32 cellular contexts compared by ENCODE assay signal in genomic region chr6:20436719-20437118, GRCh38.
"Had no signal": no experiment of that assay in that cellular context is flagged by ENCODE, and none has a peak within 500 bp of the region (broad histone marks: within the 10 kb centered on the region; RNA-seq: fewer than 3 reads in every experiment).

No MANE protein-coding gene starts in this region.

- H3K4me1 ChIP-seq: parathyroid adenoma, suprapubic skin, testis, transverse colon, upper lobe of right lung had no signal

- H3K4me3 ChIP-seq: ovary, psoas muscle, skin epidermis, smooth muscle cell, spleen, suprapubic skin, testis, tibial artery, transverse colon, upper lobe of right lung, uterus had no signal

- H3K27ac Mint-ChIP-seq: nephron; progenitor cell of endocrine pancreas; stimulated activated memory B cell treated with anti-CD40 and anti-IgM and Interleukin-4, amounts not matched to agents 10 μg/mL and 1 μg/mL and 100 μg/mL, for 72 hours; stimulated activated naive CD8-positive, alpha-beta T cell treated with anti-CD3 and anti-CD28 coated beads, Interleukin-15, amount 100 ng/mL, for 72 hours; type B pancreatic cell had no signal

- H3K27me3 Mint-ChIP-seq: naive thymus-derived CD4-positive, alpha-beta T cell; progenitor cell of endocrine pancreas; stimulated activated memory B cell treated with anti-CD40 and anti-IgM and Interleukin-4, amounts not matched to agents 10 μg/mL and 1 μg/mL and 100 μg/mL, for 72 hours; stimulated activated naive CD8-positive, alpha-beta T cell treated with anti-CD3 and anti-CD28 coated beads, Interleukin-15, amount 100 ng/mL, for 72 hours; type B pancreatic cell had no signal

- H3K4me1 Mint-ChIP-seq: stimulated activated naive CD8-positive, alpha-beta T cell treated with anti-CD3 and anti-CD28 coated beads, Interleukin-15, amount 100 ng/mL, for 72 hours had no signal

- H3K9me3 Mint-ChIP-seq: natural killer cell, nephron had no signal

- H3K4me3 Mint-ChIP-seq: naive thymus-derived CD4-positive, alpha-beta T cell; natural killer cell; nephron; neural crest cell; stimulated activated memory B cell treated with anti-CD40 and anti-IgM and Interleukin-4, amounts not matched to agents 10 μg/mL and 1 μg/mL and 100 μg/mL, for 72 hours; stimulated activated naive CD8-positive, alpha-beta T cell treated with anti-CD3 and anti-CD28 coated beads, Interleukin-15, amount 100 ng/mL, for 72 hours; type B pancreatic cell had no signal

- H3K4me2 ChIP-seq: smooth muscle cell had no signal

- H2AFZ ChIP-seq: parathyroid adenoma had no signal

- H3K27me3 ChIP-seq: ovary, spleen, suprapubic skin, testis, tibial artery, transverse colon, upper lobe of right lung, uterus had no signal

- H3K9me3 ChIP-seq: ovary, psoas muscle, spleen, suprapubic skin, testis, tibial artery, transverse colon, upper lobe of right lung, uterus had no signal

- ATAC-seq: naive thymus-derived CD4-positive, alpha-beta T cell; natural killer cell; psoas muscle; right cardiac atrium; sciatic nerve; stimulated activated memory B cell treated with anti-CD40 and anti-IgM and Interleukin-4, amounts not matched to agents 10 μg/mL and 1 μg/mL and 100 μg/mL, for 72 hours; stimulated activated naive CD8-positive, alpha-beta T cell treated with anti-CD3 and anti-CD28 coated beads, Interleukin-15, amount 100 ng/mL, for 72 hours; stimulated activated naive CD8-positive, alpha-beta T cell treated with anti-CD3 and anti-CD28 coated beads, Interleukin-15, Interleukin-2, amounts not matched to agents 100 U/mL and 50 U/mL, for 24 hours; upper lobe of right lung had no signal

- DNase-seq: naive thymus-derived CD4-positive, alpha-beta T cell; natural killer cell; occipital lobe; ovary; posterior cingulate gyrus; psoas muscle; right cardiac atrium; spleen; stimulated activated CD4-positive, alpha-beta T cell treated with anti-CD3 and anti-CD28 coated beads, Interleukin-12 subunit alpha, Interleukin-12 subunit beta, amount 100 ng/mL, for 4 hours; stimulated activated CD4-positive, alpha-beta T cell treated with anti-CD3 and anti-CD28 coated beads, Interleukin-1b, Interleukin-23, amount 100 ng/mL, for 48 hours; stimulated activated CD4-positive, alpha-beta T cell treated with anti-CD3 and anti-CD28 coated beads, Interleukin-4, amount 100 ng/mL, for 1 hour; stimulated activated CD4-positive, alpha-beta T cell treated with anti-CD3 and anti-CD28 coated beads, Interleukin-4, amount 100 ng/mL, for 4 hours; stimulated activated CD8-positive, alpha-beta memory T cell treated with anti-CD3 and anti-CD28 coated beads, Interleukin-4, amount 100 ng/mL, for 48 hours; stimulated activated naive CD4-positive, alpha-beta T cell; stimulated activated naive CD8-positive, alpha-beta T cell treated with anti-CD3 and anti-CD28 coated beads, Interleukin-15, amount 100 ng/mL, for 72 hours; stimulated activated naive CD8-positive, alpha-beta T cell treated with anti-CD3 and anti-CD28 coated beads, Interleukin-15, Interleukin-2, amounts not matched to agents 100 U/mL and 50 U/mL, for 24 hours; substantia nigra; testis; tibial artery; transverse colon; upper lobe of right lung; uterus had no signal

- H3K36me3 ChIP-seq: ovary, suprapubic skin, tibial artery, transverse colon, upper lobe of right lung, uterus had no signal

- H3K9ac ChIP-seq: parathyroid adenoma had no signal

- H3K27ac ChIP-seq: ovary, parathyroid adenoma, psoas muscle, skin epidermis, spleen, suprapubic skin, testis, tibial artery, transverse colon, upper lobe of right lung, uterus had no signal
